Comparison of ENCODE assay signal across 1 cellular context in genomic region chr15:75134748-75135147, GRCh38.
TF ChIP-seq lines count a peak whose summit lies in the region.

No MANE protein-coding gene starts in this region.

TF ChIP-seq in HEK293, 187 proteins besides CTCF, POLR2A, EP300 and RAD21:
- TF ChIP-seq ZNF518A (tag by site-specific recombination; conservative IDR thresholded peaks at IDR 0.05; ENCODE audit: low read depth), result no peak
- TF ChIP-seq ZNF121 (tag by site-specific recombination; IDR thresholded peaks at IDR 0.05), result 0 out of 2 replicates have a peak, but pooled peaks have one; percentile 55
- no peak for TF ChIP-seq ZNF555 (tag by site-specific recombination; conservative IDR thresholded peaks at IDR 0.05)
- TF ChIP-seq ZNF768 (tag by site-specific recombination; IDR thresholded peaks at IDR 0.05), result no peak
